2 cellular contexts compared by ENCODE assay signal in genomic region chr10:5448333-5449048, GRCh38.
TF ChIP-seq lines count a peak whose summit lies in the region.

No MANE protein-coding gene starts in this region.

TF ChIP-seq in A549, 52 proteins besides CTCF, POLR2A, EP300 and RAD21:
- no peak for TF ChIP-seq RNF2 (IDR thresholded peaks at IDR 0.05; ENCODE audit: borderline replicate concordance, low read depth)
- TF ChIP-seq MAZ (IDR thresholded peaks at IDR 0.05; ENCODE audit: borderline replicate concordance, low read depth, low read length), result no peak
- TF ChIP-seq RFX5 (IDR thresholded peaks at IDR 0.05), result no peak
- TF ChIP-seq BHLHE40 (IDR thresholded peaks at IDR 0.05; ENCODE audit: low read depth, low read length), result no peak
- TF ChIP-seq ZSCAN20 (CRISPR knock-in tag; IDR thresholded peaks at IDR 0.05), result no peak
- TF ChIP-seq E2F6 (IDR thresholded peaks at IDR 0.05; ENCODE audit: borderline replicate concordance, low read depth), result no peak
- TF ChIP-seq CEBPB (IDR thresholded peaks at IDR 0.05), result no peak
- TF ChIP-seq FOXS1 (CRISPR knock-in tag; IDR thresholded peaks at IDR 0.05), result no peak
- TF ChIP-seq GATA3 (IDR thresholded peaks at IDR 0.05; ENCODE audit: borderline replicate concordance), result no peak
- TF ChIP-seq HOXA7 (CRISPR knock-in tag; IDR thresholded peaks at IDR 0.05), result no peak
- TF ChIP-seq ELK1 (IDR thresholded peaks at IDR 0.05; ENCODE audit: low read depth, low read length), result no peak
- TF ChIP-seq MAX (IDR thresholded peaks at IDR 0.05), result no peak

TF ChIP-seq in IMR-90, 13 proteins besides CTCF, POLR2A, EP300 and RAD21:
- TF ChIP-seq USF2 (IDR thresholded peaks at IDR 0.05; ENCODE audit: low read depth, low read length), result no peak
- no peak for TF ChIP-seq SMC3 (IDR thresholded peaks at IDR 0.05; ENCODE audit: low read depth, low read length)
- TF ChIP-seq BHLHE40 (IDR thresholded peaks at IDR 0.05; ENCODE audit: low read depth, low read length), result no peak
- no peak for TF ChIP-seq NFE2L2 (IDR thresholded peaks at IDR 0.05; ENCODE audit: low read depth, low read length)
- TF ChIP-seq CHD1 (IDR thresholded peaks at IDR 0.05; ENCODE audit: low read depth, low read length), result no peak
- no peak for TF ChIP-seq FOS (IDR thresholded peaks at IDR 0.05; ENCODE audit: low read depth, low read length)
- no peak for TF ChIP-seq CEBPB (IDR thresholded peaks at IDR 0.05; ENCODE audit: low read depth, low read length)
- TF ChIP-seq ELK1 (IDR thresholded peaks at IDR 0.05; ENCODE audit: borderline replicate concordance, low read depth, low read length), result no peak
- TF ChIP-seq MAZ (IDR thresholded peaks at IDR 0.05; ENCODE audit: borderline replicate concordance, low read depth, low read length), result no peak
- no peak for TF ChIP-seq RFX5 (IDR thresholded peaks at IDR 0.05; ENCODE audit: low read depth, low read length)
- no peak for TF ChIP-seq RCOR1 (IDR thresholded peaks at IDR 0.05; ENCODE audit: insufficient replicate concordance, low read length)
